Comparison of ENCODE assay signal across 9 cellular contexts in the genomic region with DNA sequence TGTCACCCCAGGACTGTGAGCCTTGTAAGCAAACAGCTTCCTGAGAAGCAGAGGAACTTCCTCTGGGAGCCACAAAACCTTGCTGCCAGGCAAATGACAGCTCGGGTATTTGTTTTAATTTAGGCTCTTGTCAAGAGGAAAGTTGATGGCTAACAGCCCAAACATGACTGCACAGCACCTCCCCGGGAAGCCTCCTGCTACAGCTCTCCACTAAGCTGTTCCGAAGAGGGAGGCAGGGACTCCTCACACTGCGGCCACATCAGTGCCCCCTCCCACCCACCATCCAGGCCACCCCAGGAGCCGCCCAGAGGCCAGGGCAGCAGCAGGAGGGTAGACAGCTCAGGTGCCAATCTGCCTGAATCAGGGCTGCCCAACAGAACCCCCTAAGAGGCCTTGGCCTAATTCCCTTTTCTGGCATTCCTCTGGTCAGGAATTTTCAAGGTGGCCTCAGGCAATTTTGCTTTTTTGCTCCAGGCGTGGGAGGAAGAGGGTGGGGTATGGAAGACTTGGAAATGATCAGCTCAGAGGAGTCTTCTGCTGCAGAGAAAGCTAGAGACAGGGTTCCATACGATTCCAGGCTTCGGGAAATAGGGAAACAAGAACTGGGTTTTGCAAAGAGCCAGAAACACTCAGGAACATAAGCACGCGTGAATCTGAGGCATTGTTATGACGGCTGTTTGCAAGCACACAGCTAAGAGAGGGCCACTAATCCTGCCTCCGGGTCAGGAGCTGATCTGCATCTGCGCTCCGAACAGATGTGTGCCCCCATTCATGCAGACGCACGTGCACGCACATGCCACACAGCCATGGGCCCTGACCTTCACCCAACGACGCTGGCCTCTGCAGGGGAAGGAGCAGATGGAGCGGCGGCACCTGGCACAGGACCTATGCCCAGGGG. TPM values are rescaled to one million over a fixed set of nuclear protein-coding genes. Genes with fewer than 3 reads are reported as not detected.
DNase-seq lines count a peak whose midpoint lies in the region; ATAC-seq, FAIRE-seq and TF ChIP-seq lines count a peak whose summit lies in the region.
"Had no signal": no experiment of that assay in that cellular context is flagged by ENCODE, and none has a peak within 500 bp of the region (broad histone marks: within the 10 kb centered on the region; RNA-seq: fewer than 3 reads in every experiment).

No MANE protein-coding gene starts in this region.

- intact Hi-C loops in Right ventricle myocardium inferior (cut with DNase I) (no loop called here), cardiac septum (cut with DNase I) (no loop called here), adrenal gland (cut with DNase I) (no loop called here), vagina (cut with DNase I) (no loop called here)

- H3K4me3 ChIP-seq in adrenal gland, result no peak overlapping the region
- no peak overlapping the region for H3K4me3 ChIP-seq in right atrium auricular region
- peak overlapping the region in 1 of 2 donors; percentile 12 for H3K4me3 ChIP-seq in vagina
- H3K4me3 ChIP-seq: pancreas had no signal

- peak; percentile 51 for ATAC-seq in Right ventricle myocardium inferior
- no peak for ATAC-seq in esophagus mucosa
- ATAC-seq: pancreas had no signal

- no peak for TF ChIP-seq CTCF in adrenal gland (IDR thresholded peaks at IDR 0.05)
- TF ChIP-seq CTCF in right atrium auricular region (IDR thresholded peaks at IDR 0.05), result no peak
- no peak for TF ChIP-seq CTCF in vagina (IDR thresholded peaks at IDR 0.05)

- H3K9me3 ChIP-seq in adrenal gland (replicated peaks in 1 of 3), result no peaks in the 10 kb centered on the region
- H3K9me3 ChIP-seq in right atrium auricular region, result no peaks in the 10 kb centered on the region
- H3K9me3 ChIP-seq in vagina, result no peaks in the 10 kb centered on the region
- H3K9me3 ChIP-seq: pancreas had no signal

- TF ChIP-seq POLR2A in adrenal gland (IDR thresholded peaks at IDR 0.05) (no peak), vagina (IDR thresholded peaks at IDR 0.05) (no peak), GM12892 (IDR thresholded peaks at IDR 0.05; ENCODE audit: low read depth, low read length) (no peak), GM12891 (IDR thresholded peaks at IDR 0.05; ENCODE audit: low read depth, low read length) (no peak)

- H3K27me3 ChIP-seq in adrenal gland (no peaks in the 10 kb centered on the region), right atrium auricular region (no peaks in the 10 kb centered on the region), vagina (no peaks in the 10 kb centered on the region)
- H3K27me3 ChIP-seq: pancreas had no signal

- H3K4me1 ChIP-seq in adrenal gland (replicated peaks in 1 of 2) (peaks cover 19 to 37% of the 10 kb centered on the region in 2 donors), right atrium auricular region (peaks cover 0 to 61% of the 10 kb centered on the region in 2 donors), vagina (peaks cover 36% of the 10 kb centered on the region)

- H3K36me3 ChIP-seq in adrenal gland (replicated peaks in 1 of 2) (no peaks in the 10 kb centered on the region), right atrium auricular region (no peaks in the 10 kb centered on the region), vagina (no peaks in the 10 kb centered on the region)
- H3K36me3 ChIP-seq: pancreas had no signal

- FAIRE-seq in GM12892 (lab: Jason Lieb, UNC) (no peak), GM12891 (lab: Jason Lieb, UNC) (no peak)
- FAIRE-seq: pancreas had no signal

- WGBS in adrenal gland, 4 donors, result 34 to 37% (median 37%) methylated on average over 14 to 21 of the region's 21 CpGs

- H3K27ac ChIP-seq in adrenal gland, result peak overlapping the region in 3 of 5 donors; percentile 17 to 74 (median 71)
- H3K27ac ChIP-seq in right atrium auricular region, result peak overlapping the region; percentile 27 to 74
- peak overlapping the region; percentile 69 for H3K27ac ChIP-seq in vagina
- H3K27ac ChIP-seq: pancreas had no signal

- DNase-seq in Right ventricle myocardium inferior (ENCODE audit: missing footprints) (peak; percentile 64), cardiac septum (ENCODE audit: low spot score) (no peak), adrenal gland (peak in 6 of 7 donors; percentile 41 to 74 (median 58)), right atrium auricular region (ENCODE audit: low spot score) (no peak), vagina (ENCODE audit: extremely low spot score in 2 of 2) (no peak), GM12892 (ENCODE audit: insufficient read length) (no peak), GM12891 (ENCODE audit: insufficient read length, low spot score) (no peak)

TF ChIP-seq in GM12891, 5 proteins besides CTCF, POLR2A, EP300 and RAD21:
- no peak for TF ChIP-seq TAF1 (IDR thresholded peaks at IDR 0.05; ENCODE audit: low read depth, low read length)
- TF ChIP-seq PAX5 (IDR thresholded peaks at IDR 0.05; ENCODE audit: insufficient read depth, low read length, severe bottlenecking), result no peak
- TF ChIP-seq SPI1 (IDR thresholded peaks at IDR 0.05; ENCODE audit: low read depth, low read length), result no peak
- TF ChIP-seq POLR2AphosphoS5 (IDR thresholded peaks at IDR 0.05; ENCODE audit: low read depth, low read length), result no peak
- no peak for TF ChIP-seq POU2F2 (IDR thresholded peaks at IDR 0.05; ENCODE audit: low read depth, low read length)

RNA-seq across cellular contexts. Expression of a gene that starts 2.4 kb away (rescaled TPM):
- total RNA-seq in Right ventricle myocardium inferior, result 147 TPM
- total RNA-seq in cardiac septum, result 158 TPM
- total RNA-seq in adrenal gland, result 100 to 1,000 TPM in 6 of 8 donors, 10 to 100 TPM in 2; 84.7 to 131 (median 113) TPM
- 100 to 1,000 TPM in 1 of 3 donors, 10 to 100 TPM in 2; 46.2 to 152 (median 51.9) TPM for polyA plus RNA-seq in adrenal gland
- 100 to 1,000 TPM in 1 of 2 donors, 10 to 100 TPM in 1; 94.9 to 116 TPM for total RNA-seq in right atrium auricular region
- 90.8 TPM for total RNA-seq in vagina
- polyA plus RNA-seq in GM12892 (2012; ENCODE audit: missing spikeins), result 33.9 TPM
- polyA plus RNA-seq in GM12891 (2012; ENCODE audit: low read depth, missing spikeins), result 40.6 TPM
- 94.5 TPM for total RNA-seq in esophagus mucosa

Comparison
In these comparisons a context has a peak if more than half of its experiments do, and no peak if none do; other contexts are left out.
1. DNase-seq: peak in Right ventricle myocardium inferior (single experiment) and adrenal gland (6 of 7); none in cardiac septum (single experiment), right atrium auricular region (single experiment), vagina (0 of 2), GM12892 (single experiment) and GM12891 (single experiment).
2. Peak in every context shown above with its lines, with median percentiles within 50 percentile points of each other: H3K27ac ChIP-seq.